Comparison of ENCODE assay signal across 1 cellular context in the genomic region with DNA sequence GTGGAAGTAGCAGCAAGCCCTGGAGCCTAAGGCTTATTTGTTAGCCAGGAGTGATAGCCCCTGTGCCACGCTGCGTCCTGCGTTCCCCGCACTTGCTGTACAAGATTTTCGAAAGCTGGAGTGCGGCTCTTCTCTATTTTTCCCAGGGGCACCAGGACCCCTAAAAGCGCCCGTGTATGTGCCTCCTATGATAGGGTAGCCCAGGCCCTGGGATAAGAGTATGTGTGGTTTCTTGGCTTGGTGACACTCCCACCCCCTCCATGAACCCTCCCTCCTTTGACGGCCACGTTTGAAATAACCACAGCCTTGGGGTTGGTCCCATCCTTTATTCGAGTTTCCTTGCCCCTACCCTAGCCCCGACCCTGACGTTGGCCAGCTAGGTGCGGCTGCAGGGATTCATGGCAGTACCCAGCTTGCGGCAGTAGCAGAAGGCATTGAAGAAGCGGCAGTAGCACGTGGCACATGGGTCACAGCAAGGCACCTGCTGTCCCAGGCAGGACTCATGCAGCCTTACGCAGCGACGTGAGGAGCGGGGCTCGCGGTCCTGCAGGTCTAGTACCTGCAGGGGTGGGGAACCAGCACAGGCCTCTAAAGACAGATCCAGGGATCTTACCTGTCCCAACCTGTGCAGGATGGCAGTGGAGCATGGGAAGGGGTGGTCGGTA.
TF ChIP-seq lines count a peak whose summit lies in the region.

No MANE protein-coding gene starts in this region.

TF ChIP-seq in K562, 482 proteins besides CTCF, POLR2A, EP300 and RAD21:
- no peak for TF ChIP-seq CC2D1A (IDR thresholded peaks at IDR 0.05)
- TF ChIP-seq, protein P1, sequence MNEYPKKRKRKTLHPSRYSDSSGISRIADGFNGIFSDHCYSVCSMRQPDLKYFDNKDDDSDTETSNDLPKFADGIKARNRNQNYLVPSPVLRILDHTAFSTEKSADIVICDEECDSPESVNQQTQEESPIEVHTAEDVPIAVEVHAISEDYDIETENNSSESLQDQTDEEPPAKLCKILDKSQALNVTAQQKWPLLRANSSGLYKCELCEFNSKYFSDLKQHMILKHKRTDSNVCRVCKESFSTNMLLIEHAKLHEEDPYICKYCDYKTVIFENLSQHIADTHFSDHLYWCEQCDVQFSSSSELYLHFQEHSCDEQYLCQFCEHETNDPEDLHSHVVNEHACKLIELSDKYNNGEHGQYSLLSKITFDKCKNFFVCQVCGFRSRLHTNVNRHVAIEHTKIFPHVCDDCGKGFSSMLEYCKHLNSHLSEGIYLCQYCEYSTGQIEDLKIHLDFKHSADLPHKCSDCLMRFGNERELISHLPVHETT (CRISPR knock-in tag; conservative IDR thresholded peaks at IDR 0.05 in 1 of 2, IDR thresholded peaks at IDR 0.05 in 1 of 2), result 0 out of 4 replicates have a peak, but pooled peaks of 1 of the 2 experiments have one; percentile 49
- no peak for TF ChIP-seq CHD4 (IDR thresholded peaks at IDR 0.05; ENCODE audit: insufficient read depth, insufficient replicate concordance, low read depth, low read length, poor library complexity, severe bottlenecking)
- TF ChIP-seq, protein P2, sequence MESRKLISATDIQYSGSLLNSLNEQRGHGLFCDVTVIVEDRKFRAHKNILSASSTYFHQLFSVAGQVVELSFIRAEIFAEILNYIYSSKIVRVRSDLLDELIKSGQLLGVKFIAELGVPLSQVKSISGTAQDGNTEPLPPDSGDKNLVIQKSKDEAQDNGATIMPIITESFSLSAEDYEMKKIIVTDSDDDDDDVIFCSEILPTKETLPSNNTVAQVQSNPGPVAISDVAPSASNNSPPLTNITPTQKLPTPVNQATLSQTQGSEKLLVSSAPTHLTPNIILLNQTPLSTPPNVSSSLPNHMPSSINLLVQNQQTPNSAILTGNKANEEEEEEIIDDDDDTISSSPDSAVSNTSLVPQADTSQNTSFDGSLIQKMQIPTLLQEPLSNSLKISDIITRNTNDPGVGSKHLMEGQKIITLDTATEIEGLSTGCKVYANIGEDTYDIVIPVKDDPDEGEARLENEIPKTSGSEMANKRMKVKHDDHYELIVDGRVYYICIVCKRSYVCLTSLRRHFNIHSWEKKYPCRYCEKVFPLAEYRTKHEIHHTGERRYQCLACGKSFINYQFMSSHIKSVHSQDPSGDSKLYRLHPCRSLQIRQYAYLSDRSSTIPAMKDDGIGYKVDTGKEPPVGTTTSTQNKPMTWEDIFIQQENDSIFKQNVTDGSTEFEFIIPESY (CRISPR knock-in tag; IDR thresholded peaks at IDR 0.05), result peak; percentile 75
- no peak for TF ChIP-seq ZNF124 (CRISPR knock-in tag; IDR thresholded peaks at IDR 0.05)
- TF ChIP-seq, protein P3, sequence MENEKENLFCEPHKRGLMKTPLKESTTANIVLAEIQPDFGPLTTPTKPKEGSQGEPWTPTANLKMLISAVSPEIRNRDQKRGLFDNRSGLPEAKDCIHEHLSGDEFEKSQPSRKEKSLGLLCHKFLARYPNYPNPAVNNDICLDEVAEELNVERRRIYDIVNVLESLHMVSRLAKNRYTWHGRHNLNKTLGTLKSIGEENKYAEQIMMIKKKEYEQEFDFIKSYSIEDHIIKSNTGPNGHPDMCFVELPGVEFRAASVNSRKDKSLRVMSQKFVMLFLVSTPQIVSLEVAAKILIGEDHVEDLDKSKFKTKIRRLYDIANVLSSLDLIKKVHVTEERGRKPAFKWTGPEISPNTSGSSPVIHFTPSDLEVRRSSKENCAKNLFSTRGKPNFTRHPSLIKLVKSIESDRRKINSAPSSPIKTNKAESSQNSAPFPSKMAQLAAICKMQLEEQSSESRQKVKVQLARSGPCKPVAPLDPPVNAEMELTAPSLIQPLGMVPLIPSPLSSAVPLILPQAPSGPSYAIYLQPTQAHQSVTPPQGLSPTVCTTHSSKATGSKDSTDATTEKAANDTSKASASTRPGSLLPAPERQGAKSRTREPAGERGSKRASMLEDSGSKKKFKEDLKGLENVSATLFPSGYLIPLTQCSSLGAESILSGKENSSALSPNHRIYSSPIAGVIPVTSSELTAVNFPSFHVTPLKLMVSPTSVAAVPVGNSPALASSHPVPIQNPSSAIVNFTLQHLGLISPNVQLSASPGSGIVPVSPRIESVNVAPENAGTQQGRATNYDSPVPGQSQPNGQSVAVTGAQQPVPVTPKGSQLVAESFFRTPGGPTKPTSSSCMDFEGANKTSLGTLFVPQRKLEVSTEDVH (IDR thresholded peaks at IDR 0.05; ENCODE audit: low read depth, partially characterized antibody), result no peak
- no peak for TF ChIP-seq MYBL2 (IDR thresholded peaks at IDR 0.05; ENCODE audit: low read depth)
- no peak for TF ChIP-seq MYBL2 (CRISPR knock-in tag; IDR thresholded peaks at IDR 0.05; ENCODE audit: borderline replicate concordance)
